Comparison of ENCODE assay signal across 24 cellular contexts in genomic region chr13:94612050-94612449, GRCh38.
"Had no signal": no experiment of that assay in that cellular context is flagged by ENCODE, and none has a peak within 500 bp of the region (broad histone marks: within the 10 kb centered on the region; RNA-seq: fewer than 3 reads in every experiment).

No MANE protein-coding gene starts in this region.

- FAIRE-seq: endometrium had no signal

- H3K9me3 ChIP-seq: ovary, psoas muscle, suprapubic skin, transverse colon, upper lobe of right lung, uterus had no signal

- H3K27ac ChIP-seq: ovary, psoas muscle, skin epidermis, suprapubic skin, transverse colon, upper lobe of right lung, uterus had no signal

- H3K4me1 ChIP-seq: psoas muscle, suprapubic skin, transverse colon, upper lobe of right lung, uterus had no signal

- H3K4me3 ChIP-seq: lung, ovary, psoas muscle, skin epidermis, suprapubic skin, transverse colon, upper lobe of right lung, uterus had no signal

- H3K27me3 ChIP-seq: ovary, suprapubic skin, transverse colon, upper lobe of right lung, uterus had no signal

- DNase-seq: cortex of kidney; effector memory CD8-positive, alpha-beta T cell; hypothalamus; immature natural killer cell; islet precursor cell; kidney glomerular epithelial cell; left colon; left ventricle myocardium superior; natural killer cell; occipital lobe; ovary; posterior cingulate gyrus; psoas muscle; right cardiac atrium; stimulated activated CD4-positive, alpha-beta T cell treated with anti-CD3 and anti-CD28 coated beads, Interleukin-15, amount 100 ng/mL, for 24 hours; stimulated activated CD4-positive, alpha-beta T cell treated with anti-CD3 and anti-CD28 coated beads, Interleukin-2, amount 100 ng/mL, for 48 hours; stimulated activated naive B cell treated with anti-CD40 and anti-IgM and Interleukin-4, amounts not matched to agents 10 μg/mL and 1 μg/mL and 100 μg/mL, for 72 hours; transverse colon; upper lobe of right lung; uterus had no signal

- ATAC-seq: effector memory CD8-positive, alpha-beta T cell; left colon; left ventricle myocardium superior; natural killer cell; psoas muscle; right cardiac atrium; stimulated activated naive B cell treated with anti-CD40 and anti-IgM and Interleukin-4, amounts not matched to agents 10 μg/mL and 1 μg/mL and 100 μg/mL, for 72 hours; upper lobe of right lung had no signal

- H3K36me3 ChIP-seq: ovary, transverse colon, uterus had no signal
